Comparison of ENCODE assay signal across 1 cellular context in the genomic region with DNA sequence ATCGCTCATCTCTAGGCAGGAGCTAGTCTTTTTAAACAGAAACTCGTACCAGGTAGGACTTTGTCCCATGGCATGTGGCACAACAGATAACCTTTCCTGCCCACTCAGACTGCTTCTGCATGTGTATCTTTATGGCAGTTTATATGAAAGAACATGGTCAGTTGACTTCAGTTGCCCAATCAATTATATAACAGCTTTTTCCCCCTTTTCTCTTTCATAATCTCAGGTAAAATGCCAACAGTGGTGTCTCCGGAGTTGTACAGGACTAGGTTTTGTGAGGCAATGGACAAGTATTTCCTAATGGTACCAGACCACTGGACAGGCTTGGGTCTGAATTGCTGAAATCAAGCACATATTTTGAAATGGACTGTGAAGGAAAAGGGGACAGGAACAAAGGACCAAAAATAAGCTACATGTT.
TF ChIP-seq lines count a peak whose summit lies in the region.

No MANE protein-coding gene starts in this region.

TF ChIP-seq in HepG2, 621 proteins besides CTCF, POLR2A, EP300 and RAD21 (continued from another document):
- TF ChIP-seq, protein P1, sequence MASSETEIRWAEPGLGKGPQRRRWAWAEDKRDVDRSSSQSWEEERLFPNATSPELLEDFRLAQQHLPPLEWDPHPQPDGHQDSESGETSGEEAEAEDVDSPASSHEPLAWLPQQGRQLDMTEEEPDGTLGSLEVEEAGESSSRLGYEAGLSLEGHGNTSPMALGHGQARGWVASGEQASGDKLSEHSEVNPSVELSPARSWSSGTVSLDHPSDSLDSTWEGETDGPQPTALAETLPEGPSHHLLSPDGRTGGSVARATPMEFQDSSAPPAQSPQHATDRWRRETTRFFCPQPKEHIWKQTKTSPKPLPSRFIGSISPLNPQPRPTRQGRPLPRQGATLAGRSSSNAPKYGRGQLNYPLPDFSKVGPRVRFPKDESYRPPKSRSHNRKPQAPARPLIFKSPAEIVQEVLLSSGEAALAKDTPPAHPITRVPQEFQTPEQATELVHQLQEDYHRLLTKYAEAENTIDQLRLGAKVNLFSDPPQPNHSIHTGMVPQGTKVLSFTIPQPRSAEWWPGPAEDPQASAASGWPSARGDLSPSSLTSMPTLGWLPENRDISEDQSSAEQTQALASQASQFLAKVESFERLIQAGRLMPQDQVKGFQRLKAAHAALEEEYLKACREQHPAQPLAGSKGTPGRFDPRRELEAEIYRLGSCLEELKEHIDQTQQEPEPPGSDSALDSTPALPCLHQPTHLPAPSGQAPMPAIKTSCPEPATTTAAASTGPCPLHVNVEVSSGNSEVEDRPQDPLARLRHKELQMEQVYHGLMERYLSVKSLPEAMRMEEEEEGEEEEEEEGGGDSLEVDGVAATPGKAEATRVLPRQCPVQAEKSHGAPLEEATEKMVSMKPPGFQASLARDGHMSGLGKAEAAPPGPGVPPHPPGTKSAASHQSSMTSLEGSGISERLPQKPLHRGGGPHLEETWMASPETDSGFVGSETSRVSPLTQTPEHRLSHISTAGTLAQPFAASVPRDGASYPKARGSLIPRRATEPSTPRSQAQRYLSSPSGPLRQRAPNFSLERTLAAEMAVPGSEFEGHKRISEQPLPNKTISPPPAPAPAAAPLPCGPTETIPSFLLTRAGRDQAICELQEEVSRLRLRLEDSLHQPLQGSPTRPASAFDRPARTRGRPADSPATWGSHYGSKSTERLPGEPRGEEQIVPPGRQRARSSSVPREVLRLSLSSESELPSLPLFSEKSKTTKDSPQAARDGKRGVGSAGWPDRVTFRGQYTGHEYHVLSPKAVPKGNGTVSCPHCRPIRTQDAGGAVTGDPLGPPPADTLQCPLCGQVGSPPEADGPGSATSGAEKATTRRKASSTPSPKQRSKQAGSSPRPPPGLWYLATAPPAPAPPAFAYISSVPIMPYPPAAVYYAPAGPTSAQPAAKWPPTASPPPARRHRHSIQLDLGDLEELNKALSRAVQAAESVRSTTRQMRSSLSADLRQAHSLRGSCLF (CRISPR knock-in tag; IDR thresholded peaks at IDR 0.05; ENCODE audit: borderline replicate concordance), result no peak
- TF ChIP-seq ATF5 (CRISPR knock-in tag; IDR thresholded peaks at IDR 0.05; ENCODE audit: low read depth) (no peak), NR2F6 (IDR thresholded peaks at IDR 0.05) (no peak), NR2F6 (CRISPR knock-in tag; IDR thresholded peaks at IDR 0.05) (no peak), ZNF572 (CRISPR knock-in tag; IDR thresholded peaks at IDR 0.05) (no peak), ZNF256 (CRISPR knock-in tag; conservative IDR thresholded peaks at IDR 0.05) (no peak), ZNF124 (CRISPR knock-in tag; IDR thresholded peaks at IDR 0.05) (no peak), ZBTB49 (CRISPR knock-in tag; IDR thresholded peaks at IDR 0.05; ENCODE audit: borderline replicate concordance) (no peak)
